8 cellular contexts compared by ENCODE assay signal in genomic region chr1:153353226-153353947, GRCh38. TPM values are rescaled to one million over a fixed set of nuclear protein-coding genes. Genes with fewer than 3 reads are reported as not detected.
DNase-seq lines count a peak whose midpoint lies in the region; ATAC-seq, FAIRE-seq and TF ChIP-seq lines count a peak whose summit lies in the region.

No MANE protein-coding gene starts in this region.

- peaks cover 0 to 21% (median 15%) of the 10 kb centered on the region in 5 donors for H3K27me3 Mint-ChIP-seq in naive thymus-derived CD8-positive, alpha-beta T cell

- FAIRE-seq in A549 (lab: Jason Lieb, UNC) = no peak

- no peaks in the 10 kb centered on the region for H3K9me3 ChIP-seq in A549

- H3K4me3 Mint-ChIP-seq in naive thymus-derived CD8-positive, alpha-beta T cell = no peak overlapping the region

- 40% methylated on average over 7 of the region's 7 CpGs for WGBS in A549 (ENCODE audit: missing lambda C conversion rate)

- H3K4me3 ChIP-seq in A549 (no peak overlapping the region), fibroblast of mammary gland (ENCODE audit: control insufficient read depth, low read depth, low read length) (no peak overlapping the region)

- H3K4me1 ChIP-seq in A549 = no peaks in the 10 kb centered on the region

- no peak for TF ChIP-seq EP300 in A549 (IDR thresholded peaks at IDR 0.05)

- peak; percentile 49 to 51; a peak in 4 of 5 replicates for TF ChIP-seq RAD21 in A549 (conservative IDR thresholded peaks at IDR 0.05 in 1 of 2, IDR thresholded peaks at IDR 0.05 in 1 of 2)

- no peak overlapping the region for H3K4me2 ChIP-seq in A549

- H3K27ac Mint-ChIP-seq in naive thymus-derived CD8-positive, alpha-beta T cell = no peak overlapping the region

- TF ChIP-seq CTCF in A549 (IDR thresholded peaks at IDR 0.05) (peak; percentile 50), GM10266 (IDR thresholded peaks at IDR 0.05; ENCODE audit: control insufficient read depth, insufficient read depth, low read depth, missing control alignments) (peak; percentile 57), fibroblast of mammary gland (conservative IDR thresholded peaks at IDR 0.05; ENCODE audit: control insufficient read depth, insufficient read depth, low read depth, low read length) (peak; percentile 33)

- POLR2A ChIA-PET in A549 (lab: Yijun Ruan, JAX) = interaction anchor here (1.1 kb wide), 1 partner anchor 213 kb away, joined by 3 read pairs; no protein-coding TSS in a partner anchor
- POLR2A ChIA-PET in naive thymus-derived CD8-positive, alpha-beta T cell (lab: Charles Lee) = no interaction called here

- no peak overlapping the region for H3K27ac ChIP-seq in A549

- no peak for TF ChIP-seq POLR2A in A549 (IDR thresholded peaks at IDR 0.05; ENCODE audit: low read length)

- H3K4me1 Mint-ChIP-seq in naive thymus-derived CD8-positive, alpha-beta T cell = peaks cover 14 to 22% (median 19%) of the 10 kb centered on the region in 4 donors

- peak; percentile 70 to 83 for ATAC-seq in A549
- ATAC-seq in naive thymus-derived CD8-positive, alpha-beta T cell = no peak
- no peak for ATAC-seq in HG02610 (IDR thresholded peaks at IDR 0.05; ENCODE audit: unreplicated experiment)

- DNase-seq in A549 (ENCODE audit: low read depth in 1 of 2, low spot score in 1 of 2) (peak; percentile 39 to 75), GM10266 (ENCODE audit: extremely low spot score) (no peak), OCI-M1 (lab: John Stamatoyannopoulos, UW) (peak; percentile 54), fibroblast of mammary gland (ENCODE audit: low read depth) (peak; percentile 3), pons (ENCODE audit: low spot score) (no peak), NK-92 (lab: John Stamatoyannopoulos, UW; ENCODE audit: unreplicated experiment) (no peak)
- no peak for DNase-seq in naive thymus-derived CD8-positive, alpha-beta T cell

- H3K36me3 Mint-ChIP-seq in naive thymus-derived CD8-positive, alpha-beta T cell = no peaks in the 10 kb centered on the region

- no peaks in the 10 kb centered on the region for H3K9me3 Mint-ChIP-seq in naive thymus-derived CD8-positive, alpha-beta T cell

- CTCF ChIA-PET in A549 (lab: Yijun Ruan, JAX) = interaction anchor here (0.6 to 13.2 kb wide), 73 partner anchors 10 to 636 kb away, joined by 3 to 731 read pairs (median 4); partner anchors contain the start of genes CHTOP, ILF2, LORICRIN and NPR1

TF ChIP-seq in A549, 52 proteins besides CTCF, POLR2A, EP300 and RAD21:
- TF ChIP-seq USF2 (IDR thresholded peaks at IDR 0.05) (no peak), SMC3 (IDR thresholded peaks at IDR 0.05) (peak; percentile 47; the same call in 2 of the 3 replicates)

RNA-seq across cellular contexts. Expression of gene S100A9, which starts 4.3 kb away (rescaled TPM):
- 0.86 and 0.90 TPM in 2 replicates for polyA plus RNA-seq in A549 (2011; rRNA removed)
- 0.09 and 0.39 TPM in 2 replicates for polyA plus RNA-seq in A549 (2012; cell fraction: cytosol; rRNA removed)
- not detected in 2 replicates for polyA plus RNA-seq in A549 (2012; cell fraction: nucleus; rRNA removed)
- 1.7 to 4.6 TPM (median 3.1 TPM) in 3 replicates for polyA plus RNA-seq in A549 (2017; fragmentation: RNase III; extraction: RNeasy Plus Mini Kit Qiagen cat#74134 plus additional on column Dnase treatment)
- not detected in 2 replicates for polyA minus RNA-seq in A549 (2011; rRNA and poly(A)+ RNA removed)
- 1 to 10 TPM; 2.2 to 2.8 TPM for total RNA-seq in naive thymus-derived CD8-positive, alpha-beta T cell
- 10 to 100 TPM in 2 of 3 donors, 1 to 10 TPM in 1; 5.0 to 18.8 (median 18.7) TPM for polyA plus RNA-seq in naive thymus-derived CD8-positive, alpha-beta T cell

RNA-seq across cellular contexts. Expression of gene PGLYRP4, which starts 4.7 kb away (rescaled TPM):
- polyA plus RNA-seq in A549 (2011; rRNA removed) = not detected in 2 replicates
- not detected in 2 replicates for polyA plus RNA-seq in A549 (2012; cell fraction: cytosol; rRNA removed)
- polyA plus RNA-seq in A549 (2012; cell fraction: nucleus; rRNA removed) = not detected in 2 replicates
- not detected in 3 replicates for polyA plus RNA-seq in A549 (2017; fragmentation: RNase III; extraction: RNeasy Plus Mini Kit Qiagen cat#74134 plus additional on column Dnase treatment)
- not detected in 2 replicates for polyA minus RNA-seq in A549 (2011; rRNA and poly(A)+ RNA removed)
- total RNA-seq in naive thymus-derived CD8-positive, alpha-beta T cell = not detected
- polyA plus RNA-seq in naive thymus-derived CD8-positive, alpha-beta T cell = not detected

RNA-seq across cellular contexts. Expression of gene S100A12, which starts 22.0 kb away (rescaled TPM):
- polyA plus RNA-seq in A549 (2011; rRNA removed) = not detected in 2 replicates
- polyA plus RNA-seq in A549 (2012; cell fraction: cytosol; rRNA removed) = not detected in 2 replicates
- polyA plus RNA-seq in A549 (2012; cell fraction: nucleus; rRNA removed) = not detected in 2 replicates
- polyA plus RNA-seq in A549 (2017; fragmentation: RNase III; extraction: RNeasy Plus Mini Kit Qiagen cat#74134 plus additional on column Dnase treatment) = not detected in 3 replicates
- not detected in 2 replicates for polyA minus RNA-seq in A549 (2011; rRNA and poly(A)+ RNA removed)
- total RNA-seq in naive thymus-derived CD8-positive, alpha-beta T cell = not detected
- polyA plus RNA-seq in naive thymus-derived CD8-positive, alpha-beta T cell = 1 to 10 TPM in 1 of 3 donors, under 1 TPM in 1, not detected in 1; 0.44 to 1.7 TPM

RNA-seq across cellular contexts. Expression of gene S100A8, which starts 37.5 kb away (rescaled TPM):
- polyA plus RNA-seq in A549 (2011; rRNA removed) (not detected in 2 replicates), A549 (2017; fragmentation: RNase III; extraction: RNeasy Plus Mini Kit Qiagen cat#74134 plus additional on column Dnase treatment) (not detected in 3 replicates)
- not detected in 2 replicates for polyA plus RNA-seq in A549 (2012; cell fraction: cytosol; rRNA removed)
- polyA plus RNA-seq in A549 (2012; cell fraction: nucleus; rRNA removed) = not detected in 2 replicates
- not detected in 2 replicates for polyA minus RNA-seq in A549 (2011; rRNA and poly(A)+ RNA removed)
- not detected for total RNA-seq in naive thymus-derived CD8-positive, alpha-beta T cell
- polyA plus RNA-seq in naive thymus-derived CD8-positive, alpha-beta T cell = 10 to 100 TPM in 2 of 3 donors, 1 to 10 TPM in 1; 1.0 to 12.4 (median 11.6) TPM

RNA-seq across cellular contexts. Expression of gene PGLYRP3, which starts 40.6 kb away (rescaled TPM):
- polyA plus RNA-seq in A549 (2011; rRNA removed) (not detected in 2 replicates), A549 (2017; fragmentation: RNase III; extraction: RNeasy Plus Mini Kit Qiagen cat#74134 plus additional on column Dnase treatment) (not detected in 3 replicates)
- polyA plus RNA-seq in A549 (2012; cell fraction: cytosol; rRNA removed) = not detected in 2 replicates
- not detected in 2 replicates for polyA plus RNA-seq in A549 (2012; cell fraction: nucleus; rRNA removed)
- not detected in 2 replicates for polyA minus RNA-seq in A549 (2011; rRNA and poly(A)+ RNA removed)
- not detected for total RNA-seq in naive thymus-derived CD8-positive, alpha-beta T cell
- not detected for polyA plus RNA-seq in naive thymus-derived CD8-positive, alpha-beta T cell

Comparison
In these comparisons a context has a peak if more than half of its experiments do, and no peak if none do; other contexts are left out.
1. ATAC-seq: peak in A549 (2 of 2); none in naive thymus-derived CD8-positive, alpha-beta T cell (0 of 2) and HG02610 (single experiment).
2. DNase-seq: peak in A549 (2 of 2), OCI-M1 (single experiment) and fibroblast of mammary gland (single experiment); none in GM10266 (single experiment), pons (single experiment), naive thymus-derived CD8-positive, alpha-beta T cell (0 of 10) and NK-92 (single experiment).
3. Peak in every context shown above with its lines, with median percentiles within 50 percentile points of each other: CTCF ChIP-seq.